1 cellular context compared by ENCODE assay signal in genomic region chr20:24868396-24868927, GRCh38.
TF ChIP-seq lines count a peak whose summit lies in the region.

No MANE protein-coding gene starts in this region.

TF ChIP-seq in IMR-90, 13 proteins besides CTCF, POLR2A, EP300 and RAD21 (continued from another document):
- TF ChIP-seq ELK1 (IDR thresholded peaks at IDR 0.05; ENCODE audit: borderline replicate concordance, low read depth, low read length) = no peak
- no peak for TF ChIP-seq RCOR1 (IDR thresholded peaks at IDR 0.05; ENCODE audit: insufficient replicate concordance, low read length)
- no peak for TF ChIP-seq SMC3 (IDR thresholded peaks at IDR 0.05; ENCODE audit: low read depth, low read length)
